In genomic region chr12:48018618-48018995, GRCh38 we compare ENCODE assay signal across 9 cellular contexts. TPM values are rescaled to one million over a fixed set of nuclear protein-coding genes. Genes with fewer than 3 reads are reported as not detected.
"Had no signal": no experiment of that assay in that cellular context is flagged by ENCODE, and none has a peak within 500 bp of the region (broad histone marks: within the 10 kb centered on the region; RNA-seq: fewer than 3 reads in every experiment).

No MANE protein-coding gene starts in this region.

- H3K9ac ChIP-seq: GM23248 had no signal

- H3K36me3 ChIP-seq: HAP-1 had no signal

- H3K4me3 ChIP-seq: GM23248, HAP-1 had no signal

- H3K4me3 Mint-ChIP-seq: HFFc6, IgD-negative memory B cell had no signal

- H3K9me3 ChIP-seq: HAP-1 had no signal

- H2AFZ ChIP-seq: GM23248 had no signal

- DNase-seq: GM23248, H7, HFFc6 had no signal

- H3K9me3 Mint-ChIP-seq: HFFc6, IgD-negative memory B cell had no signal

- ATAC-seq: HCT116, HepG2 had no signal

- H3K27ac ChIP-seq: GM23248, HL-60 had no signal

- H3K36me3 Mint-ChIP-seq: IgD-negative memory B cell had no signal

- H3K27ac Mint-ChIP-seq: HFFc6, IgD-negative memory B cell had no signal

RNA-seq across cellular contexts. Expression of gene COL2A1, which starts 14.3 kb away (rescaled TPM):
- total RNA-seq: GM23248, H4, HFFc6 had no signal
- polyA plus RNA-seq: GM23248, IgD-negative memory B cell had no signal
